20 cellular contexts compared by ENCODE assay signal in genomic region chr14:102154121-102154520, GRCh38. TPM values are rescaled to one million over a fixed set of nuclear protein-coding genes. Genes with fewer than 3 reads are reported as not detected.
A peak's percentile ranks its signal among the peaks of the same experiment; 100 is the strongest.
DNase-seq lines count a peak whose midpoint lies in the region; ATAC-seq and TF ChIP-seq lines count a peak whose summit lies in the region.
"Had no signal": no experiment of that assay in that cellular context is flagged by ENCODE, and none has a peak within 500 bp of the region (broad histone marks: within the 10 kb centered on the region; RNA-seq: fewer than 3 reads in every experiment).

No MANE protein-coding gene starts in this region.

- no peak overlapping the region for H2BK5ac ChIP-seq in neuronal stem cell (ENCODE audit: low read length)

- peaks cover 2% of the 10 kb centered on the region for H3K79me1 ChIP-seq in neuronal stem cell (ENCODE audit: low read depth, low read length)

- H3K9me3 ChIP-seq in cardiac muscle cell (ENCODE audit: low read depth), result no peaks in the 10 kb centered on the region
- H3K9me3 ChIP-seq in heart left ventricle, result no peaks in the 10 kb centered on the region
- H3K9me3 ChIP-seq in mesodermal cell (ENCODE audit: control insufficient read depth, low read length), result no peaks in the 10 kb centered on the region
- no peaks in the 10 kb centered on the region for H3K9me3 ChIP-seq in OCI-LY7 (ENCODE audit: low read length)
- peaks cover 0 to 2% of the 10 kb centered on the region in 2 donors for H3K9me3 ChIP-seq in neuronal stem cell (replicated peaks in 1 of 2; ENCODE audit: control insufficient read depth in 2 of 2, insufficient read depth in 1 of 2, low read depth in 1 of 2, low read length in 2 of 2)
- H3K9me3 ChIP-seq: Peyer's patch had no signal

- H3K4me2 ChIP-seq in OCI-LY7 (ENCODE audit: low read length) (no peak overlapping the region), neuronal stem cell (ENCODE audit: insufficient read depth, low read length, poor library complexity, severe bottlenecking) (no peak overlapping the region)

- H2AK5ac ChIP-seq in neuronal stem cell (ENCODE audit: low read depth, low read length), result no peak overlapping the region

- TF ChIP-seq POLR2A in heart left ventricle (IDR thresholded peaks at IDR 0.05), result no peak

- H3K79me2 ChIP-seq in OCI-LY7 (ENCODE audit: insufficient read depth, low read depth, low read length), result peaks cover 48% of the 10 kb centered on the region

- H3K4me1 ChIP-seq in cardiac muscle cell (ENCODE audit: low read depth), result peaks cover 40% of the 10 kb centered on the region
- H3K4me1 ChIP-seq in heart left ventricle, result peaks cover 0 to 66% (median 22%) of the 10 kb centered on the region in 12 donors
- peaks cover 10% of the 10 kb centered on the region for H3K4me1 ChIP-seq in mesodermal cell (ENCODE audit: control insufficient read depth, insufficient read depth, low read length, poor library complexity, severe bottlenecking)
- H3K4me1 ChIP-seq in OCI-LY7 (ENCODE audit: insufficient read depth, low read length, poor library complexity, severe bottlenecking), result no peaks in the 10 kb centered on the region
- no peaks in the 10 kb centered on the region for H3K4me1 ChIP-seq in neuronal stem cell (ENCODE audit: control insufficient read depth in 2 of 2, insufficient read depth in 1 of 2, low read depth in 1 of 2, low read length in 2 of 2)

- no peak for ATAC-seq in heart left ventricle
- no peak for ATAC-seq in activated T-helper 17 cell treated with anti-CD3 and anti-CD28 coated beads, Interleukin-2, amount 50 U/mL, for 72 hours (replicated peaks)
- ATAC-seq in GM18517 (IDR thresholded peaks at IDR 0.05; ENCODE audit: unreplicated experiment), result no peak

- H3K18ac ChIP-seq in neuronal stem cell (ENCODE audit: low read length), result no peak overlapping the region

- H3K27ac Mint-ChIP-seq in activated T-helper 17 cell treated with anti-CD3 and anti-CD28 coated beads, Interleukin-2, amount 50 U/mL, for 72 hours, result peak overlapping the region; percentile 58

- no peak overlapping the region for H2BK12ac ChIP-seq in neuronal stem cell (ENCODE audit: low read length)

- H3K36me3 Mint-ChIP-seq in activated T-helper 17 cell treated with anti-CD3 and anti-CD28 coated beads, Interleukin-2, amount 50 U/mL, for 72 hours (ENCODE audit: low read depth), result peaks cover 51% of the 10 kb centered on the region

- no peaks in the 10 kb centered on the region for H3K9me2 ChIP-seq in OCI-LY7 (ENCODE audit: insufficient read depth, low read length)

- no peaks in the 10 kb centered on the region for H3K9me3 Mint-ChIP-seq in activated T-helper 17 cell treated with anti-CD3 and anti-CD28 coated beads, Interleukin-2, amount 50 U/mL, for 72 hours
- H3K9me3 Mint-ChIP-seq: HFFc6 had no signal

- no peak for TF ChIP-seq CTCF in cardiac muscle cell (IDR thresholded peaks at IDR 0.05; ENCODE audit: low read depth, low read length)
- TF ChIP-seq CTCF in heart left ventricle (IDR thresholded peaks at IDR 0.05), result no peak
- TF ChIP-seq CTCF in OCI-LY7 (conservative IDR thresholded peaks at IDR 0.05; ENCODE audit: low read length), result no peak

- no peak overlapping the region for H3K9ac ChIP-seq in neuronal stem cell (ENCODE audit: low read depth, low read length, poor library complexity)

- H4K8ac ChIP-seq in neuronal stem cell (ENCODE audit: low read depth, low read length), result no peak overlapping the region

- POLR2A ChIA-PET in OCI-LY7 (lab: Charles Lee), result interaction anchor here (1.2 kb wide), 1 partner anchor 11 kb away, joined by 3 read pairs; no protein-coding TSS in a partner anchor

- no peak overlapping the region for H2BK15ac ChIP-seq in neuronal stem cell (ENCODE audit: low read length)

- CTCF ChIA-PET in OCI-LY7 (lab: Charles Lee; ENCODE audit: unreplicated experiment), result no interaction called here

- H4K91ac ChIP-seq in neuronal stem cell (ENCODE audit: low read depth, low read length, poor library complexity), result no peak overlapping the region

- no peaks in the 10 kb centered on the region for H3K27me3 Mint-ChIP-seq in activated T-helper 17 cell treated with anti-CD3 and anti-CD28 coated beads, Interleukin-2, amount 50 U/mL, for 72 hours

- intact Hi-C loops in heart left ventricle (cut with DNase I), result loop anchor here in 1 of 10 donors (5.0 kb wide), 1 partner anchor 163 kb away; the partner anchor contains the start of gene ZNF839
- intact Hi-C loops in OCI-LY7 (cut with micrococcal nuclease; ENCODE audit: unreplicated experiment), result no loop called here

- DNase-seq in cardiac muscle cell (ENCODE audit: low read depth in 1 of 2, low spot score in 1 of 2), result no peak
- DNase-seq in heart left ventricle, result no peak
- DNase-seq in OCI-LY7 (ENCODE audit: low spot score), result no peak
- no peak for DNase-seq in neuronal stem cell (ENCODE audit: low spot score)
- DNase-seq: EL; GF-D8; HFFc6; KBM-7; NCI-H1092 treated with DMSO at 0.1 percent for 48 hours; NCI-H1436 treated with DMSO at 0.1 percent for 48 hours; NCI-H1930; NCI-H226; NCI-H510A treated with DMSO at 0.1 percent for 48 hours; NCI-H774; NK-92 treated with Interleukin-12 subunit alpha and Interleukin-12 subunit beta, amount 100 ng/mL, for 24 hours; Peyer's patch had no signal

- H2BK120ac ChIP-seq in neuronal stem cell (ENCODE audit: low read depth, low read length), result no peak overlapping the region

- H3K27ac ChIP-seq in cardiac muscle cell, result peak overlapping the region; percentile 80
- H3K27ac ChIP-seq in heart left ventricle, result no peak overlapping the region
- peak overlapping the region; percentile 13 for H3K27ac ChIP-seq in mesodermal cell (ENCODE audit: low read depth, low read length, severe bottlenecking)
- no peak overlapping the region for H3K27ac ChIP-seq in OCI-LY7 (ENCODE audit: low read depth, low read length, poor library complexity, severe bottlenecking)
- H3K27ac ChIP-seq in neuronal stem cell (replicated peaks; ENCODE audit: low read length), result no peak overlapping the region
- H3K27ac ChIP-seq: C4-2B had no signal

- 93 to 100% (median 95%) methylated on average over 1 of the region's 1 CpG for WGBS in heart left ventricle, 4 donors
- no CpG with 5 or more reads among the region's 1 CpG for WGBS in mesodermal cell (ENCODE audit: insufficient coverage in 2 of 2), 2 experiments
- no CpG with 5 or more reads among the region's 1 CpG for WGBS in neuronal stem cell (ENCODE audit: extremely low coverage in 2 of 2, insufficient read length in 2 of 2, insufficient replicate concordance in 1 of 2), 2 donors

- no TSS peak for BruUV-seq in OCI-LY7 (replicated peaks; lab: Mats Ljungman, UMichigan)

- no peak overlapping the region for H2AFZ ChIP-seq in OCI-LY7 (ENCODE audit: low read length)
- H2AFZ ChIP-seq in neuronal stem cell (ENCODE audit: low read length), result no peak overlapping the region

- H3K36me3 ChIP-seq in cardiac muscle cell (no peaks in the 10 kb centered on the region), heart left ventricle (peaks cover 0 to 19% (median 0%) of the 10 kb centered on the region in 9 donors), mesodermal cell (ENCODE audit: control insufficient read depth, insufficient read depth, low read length) (peaks cover 24% of the 10 kb centered on the region), OCI-LY7 (ENCODE audit: insufficient read depth, low read length) (peaks cover 43% of the 10 kb centered on the region), neuronal stem cell (replicated peaks in 1 of 2; ENCODE audit: control insufficient read depth in 2 of 2, insufficient read depth in 2 of 2, low read length in 2 of 2) (peaks cover 0 to 22% of the 10 kb centered on the region in 2 donors)

- no peaks in the 10 kb centered on the region for H3K27me3 ChIP-seq in cardiac muscle cell
- no peaks in the 10 kb centered on the region for H3K27me3 ChIP-seq in heart left ventricle
- no peaks in the 10 kb centered on the region for H3K27me3 ChIP-seq in neuronal stem cell (ENCODE audit: control insufficient read depth in 3 of 3, insufficient read depth in 3 of 3, low read depth in 1 of 3, low read length in 3 of 3)
- H3K27me3 ChIP-seq: Peyer's patch had no signal

- no peak overlapping the region for H3K14ac ChIP-seq in neuronal stem cell (ENCODE audit: low read length)

- no peak overlapping the region for H3K4me3 ChIP-seq in cardiac muscle cell
- no peak overlapping the region for H3K4me3 ChIP-seq in heart left ventricle
- H3K4me3 ChIP-seq in mesodermal cell (ENCODE audit: extremely low read depth, insufficient read depth, low read length, poor library complexity, severe bottlenecking), result no peak overlapping the region
- no peak overlapping the region for H3K4me3 ChIP-seq in OCI-LY7 (ENCODE audit: low read depth, low read length, poor library complexity, severe bottlenecking)
- no peak overlapping the region for H3K4me3 ChIP-seq in neuronal stem cell (ENCODE audit: low read length in 2 of 2)
- H3K4me3 ChIP-seq: Peyer's patch had no signal

- H4K20me1 ChIP-seq in OCI-LY7 (ENCODE audit: insufficient read depth, low read length), result no peaks in the 10 kb centered on the region; the same call in 1 of the 2 replicates

- H3K4ac ChIP-seq in neuronal stem cell (ENCODE audit: low read length), result no peak overlapping the region

- H3K4me3 Mint-ChIP-seq in activated T-helper 17 cell treated with anti-CD3 and anti-CD28 coated beads, Interleukin-2, amount 50 U/mL, for 72 hours, result no peak overlapping the region
- H3K4me3 Mint-ChIP-seq: HFFc6 had no signal

- no peak overlapping the region for H3K23ac ChIP-seq in neuronal stem cell (ENCODE audit: low read depth, low read length, poor library complexity)

- H3K4me1 Mint-ChIP-seq in activated T-helper 17 cell treated with anti-CD3 and anti-CD28 coated beads, Interleukin-2, amount 50 U/mL, for 72 hours, result peaks cover 42% of the 10 kb centered on the region

RNA-seq across cellular contexts. Expression of gene WDR20, which starts 14.4 kb away (rescaled TPM):
- 20.5 and 24.0 TPM in 2 replicates for total RNA-seq in cardiac muscle cell
- 25.6 and 27.0 TPM in 2 replicates for polyA plus RNA-seq in cardiac muscle cell
- 10 to 100 TPM; 15.8 to 26.5 (median 21.2) TPM for total RNA-seq in heart left ventricle
- 10 to 100 TPM; 10.4 to 15.9 TPM for polyA plus RNA-seq in heart left ventricle
- total RNA-seq in activated T-helper 17 cell treated with anti-CD3 and anti-CD28 coated beads, Interleukin-2, amount 50 U/mL, for 72 hours, result 10 to 100 TPM; 30.9 to 33.0 TPM
- 16.5 TPM for polyA plus RNA-seq in mesodermal cell (2013, experiment 1 of 2)
- polyA plus RNA-seq in mesodermal cell (2013, experiment 2 of 2), result 16.0 TPM
- total RNA-seq in OCI-LY7 (2014; rRNA removed; shearing (Covaris generic)), result 13.3 and 18.0 TPM in 2 replicates
- 31.0 and 40.6 TPM in 2 replicates for total RNA-seq in OCI-LY7 (2022)
- polyA plus RNA-seq in neuronal stem cell (2013, experiment 1 of 2), result 12.6 TPM
- 13.0 TPM for polyA plus RNA-seq in neuronal stem cell (2013, experiment 2 of 2)

Comparison
In these comparisons a context has a peak if more than half of its experiments do, and no peak if none do; other contexts are left out.
1. H3K27ac ChIP-seq: peak in cardiac muscle cell (single experiment) and mesodermal cell (single experiment); none in heart left ventricle (0 of 12), OCI-LY7 (single experiment) and neuronal stem cell (single experiment).